16 cellular contexts compared by ENCODE assay signal in the genomic region with DNA sequence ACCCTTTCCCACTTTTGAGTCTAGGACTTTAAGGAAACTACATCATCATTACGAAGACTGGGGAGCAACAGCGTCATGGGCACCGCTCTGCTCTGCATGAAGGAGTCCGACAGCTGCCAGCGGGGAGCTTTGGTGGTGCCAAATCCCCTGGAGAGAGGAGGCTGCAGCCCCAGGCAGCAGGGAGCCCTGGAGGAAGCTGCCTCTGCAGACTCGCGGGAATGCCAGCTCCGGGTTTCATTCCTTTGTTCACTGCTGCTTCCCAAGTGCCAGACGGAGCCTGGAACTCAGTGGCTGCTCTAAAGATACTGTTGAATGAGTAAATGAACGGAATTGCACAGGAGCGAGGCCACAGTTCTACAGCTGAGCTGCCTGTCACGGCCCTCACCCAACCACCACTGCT.
DNase-seq lines count a peak whose midpoint lies in the region; ATAC-seq and TF ChIP-seq lines count a peak whose summit lies in the region.
"Had no signal": no experiment of that assay in that cellular context is flagged by ENCODE, and none has a peak within 500 bp of the region (broad histone marks: within the 10 kb centered on the region; RNA-seq: fewer than 3 reads in every experiment).

No MANE protein-coding gene starts in this region.

- H3K27me3 Mint-ChIP-seq in stimulated activated naive CD8-positive, alpha-beta T cell treated with anti-CD3 and anti-CD28 coated beads, Interleukin-15, amount 100 ng/mL, for 72 hours: no peaks in the 10 kb centered on the region

- TF ChIP-seq CTCF in Panc1 (IDR thresholded peaks at IDR 0.05): no peak
- TF ChIP-seq CTCF in thoracic aorta (IDR thresholded peaks at IDR 0.05): no peak

- H3K36me3 ChIP-seq in H7 (replicated peaks; ENCODE audit: control insufficient read depth, insufficient read depth, low read length) (no peaks in the 10 kb centered on the region), Panc1 (ENCODE audit: control insufficient read depth, insufficient read depth, low read length) (no peaks in the 10 kb centered on the region), thoracic aorta (no peaks in the 10 kb centered on the region)
- H3K36me3 ChIP-seq: ovary had no signal

- in situ Hi-C loops in Panc1 (cut with HindIII; ENCODE audit: low pct_unique_long_range_greater_than_20kb, low sequenced_read_pairs): no loop called here

- H3K4me3 Mint-ChIP-seq in stimulated activated naive CD8-positive, alpha-beta T cell treated with anti-CD3 and anti-CD28 coated beads, Interleukin-15, amount 100 ng/mL, for 72 hours: no peak overlapping the region
- H3K4me3 Mint-ChIP-seq: activated naive CD8-positive, alpha-beta T cell treated with anti-CD3 and anti-CD28 coated beads, Interleukin-2, amount 10 ng/mL, durations not matched to agents 7 days and 5 days; central memory CD8-positive, alpha-beta T cell; WTC11 had no signal

- H3K4me1 ChIP-seq in Panc1 (ENCODE audit: control insufficient read depth, insufficient read depth, low read length): peaks cover 20% of the 10 kb centered on the region
- peaks cover 10 to 26% of the 10 kb centered on the region in 2 donors for H3K4me1 ChIP-seq in thoracic aorta (ENCODE audit: control insufficient read depth in 1 of 2, low read depth in 2 of 2)

- ATAC-seq in Panc1 (peak; percentile 15; the same call in 1 of the 2 replicates), thoracic aorta (ENCODE audit: insufficient number of reproducible peaks, low FRiP score, low read depth) (no peak), HG03108 (IDR thresholded peaks at IDR 0.05; ENCODE audit: unreplicated experiment) (no peak)
- ATAC-seq in stimulated activated naive CD8-positive, alpha-beta T cell treated with anti-CD3 and anti-CD28 coated beads, Interleukin-15, amount 100 ng/mL, for 72 hours: no peak
- ATAC-seq: WTC11 had no signal

- H3K27ac ChIP-seq in Panc1 (ENCODE audit: low read length): no peak overlapping the region
- peak overlapping the region; percentile 39 to 91 for H3K27ac ChIP-seq in thoracic aorta

- H3K9me3 ChIP-seq in Panc1 (ENCODE audit: control insufficient read depth, insufficient read depth, low read depth, low read length) (no peaks in the 10 kb centered on the region), thoracic aorta (no peaks in the 10 kb centered on the region)
- H3K9me3 ChIP-seq: testis had no signal

- no peak overlapping the region for H3K27ac Mint-ChIP-seq in stimulated activated naive CD8-positive, alpha-beta T cell treated with anti-CD3 and anti-CD28 coated beads, Interleukin-15, amount 100 ng/mL, for 72 hours
- H3K27ac Mint-ChIP-seq: activated naive CD8-positive, alpha-beta T cell treated with anti-CD3 and anti-CD28 coated beads, Interleukin-2, amount 10 ng/mL, durations not matched to agents 7 days and 5 days; WTC11 had no signal

- no TSS peak for BruUV-seq in Panc1 (replicated peaks; lab: Mats Ljungman, UMichigan)

- H3K4me1 Mint-ChIP-seq in stimulated activated naive CD8-positive, alpha-beta T cell treated with anti-CD3 and anti-CD28 coated beads, Interleukin-15, amount 100 ng/mL, for 72 hours: no peaks in the 10 kb centered on the region
- H3K4me1 Mint-ChIP-seq: activated naive CD8-positive, alpha-beta T cell treated with anti-CD3 and anti-CD28 coated beads, Interleukin-2, amount 10 ng/mL, durations not matched to agents 7 days and 5 days; central memory CD8-positive, alpha-beta T cell; WTC11 had no signal

- POLR2A ChIA-PET in Panc1 (lab: Charles Lee): no interaction called here

- no peaks in the 10 kb centered on the region for H3K27me3 ChIP-seq in H7 (ENCODE audit: control insufficient read depth, insufficient read depth, low read length)
- H3K27me3 ChIP-seq in Panc1 (ENCODE audit: control insufficient read depth, insufficient read depth, low read length): no peaks in the 10 kb centered on the region
- H3K27me3 ChIP-seq in thoracic aorta (replicated peaks; ENCODE audit: insufficient read depth): no peaks in the 10 kb centered on the region
- H3K27me3 ChIP-seq: ovary, testis had no signal

- CTCF ChIA-PET in Panc1 (lab: Charles Lee): no interaction called here

- intact Hi-C loops in Panc1 (cut with micrococcal nuclease; ENCODE audit: unreplicated experiment): no loop called here

- H3K4me3 ChIP-seq in H7 (ENCODE audit: insufficient read depth, low read depth, low read length) (no peak overlapping the region), Panc1 (ENCODE audit: low read depth in 2 of 2, low read length in 2 of 2) (no peak overlapping the region), thoracic aorta (no peak overlapping the region)
- H3K4me3 ChIP-seq: ovary had no signal

- DNase-seq in H7: peak; percentile 33
- no peak for DNase-seq in Panc1 (ENCODE audit: low read depth, low spot score)
- DNase-seq in islet precursor cell: peak; percentile 68
- no peak for DNase-seq in thoracic aorta (ENCODE audit: low spot score)
- no peak for DNase-seq in stimulated activated naive CD8-positive, alpha-beta T cell treated with anti-CD3 and anti-CD28 coated beads, Interleukin-15, amount 100 ng/mL, for 72 hours
- no peak for DNase-seq in globus pallidus (ENCODE audit: low spot score)
- DNase-seq: activated naive CD8-positive, alpha-beta T cell treated with anti-CD3 and anti-CD28 coated beads, Interleukin-2, amount 10 ng/mL, durations not matched to agents 7 days and 5 days; NCI-H1436; NCI-H2227 treated with DMSO at 0.1 percent for 48 hours; ovary; SHP77 treated with DMSO at 0.1 percent for 48 hours; stimulated activated CD4-positive, alpha-beta T cell treated with anti-CD3 and anti-CD28 coated beads, Interleukin-4, amount 100 ng/mL, for 24 hours; testis had no signal

- H3K9me3 Mint-ChIP-seq in stimulated activated naive CD8-positive, alpha-beta T cell treated with anti-CD3 and anti-CD28 coated beads, Interleukin-15, amount 100 ng/mL, for 72 hours: no peaks in the 10 kb centered on the region
- H3K9me3 Mint-ChIP-seq: activated naive CD8-positive, alpha-beta T cell treated with anti-CD3 and anti-CD28 coated beads, Interleukin-2, amount 10 ng/mL, durations not matched to agents 7 days and 5 days; central memory CD8-positive, alpha-beta T cell; WTC11 had no signal

Comparison
In these comparisons a context has a peak if more than half of its experiments do, and no peak if none do; other contexts are left out.
1. DNase-seq: peak in H7 (single experiment) and islet precursor cell (single experiment); none in Panc1 (single experiment), thoracic aorta (single experiment), stimulated activated naive CD8-positive, alpha-beta T cell treated with anti-CD3 and anti-CD28 coated beads, Interleukin-15, amount 100 ng/mL, for 72 hours (0 of 2) and globus pallidus (single experiment).